ENCODE assay signal across 3 cellular contexts in the genomic region with DNA sequence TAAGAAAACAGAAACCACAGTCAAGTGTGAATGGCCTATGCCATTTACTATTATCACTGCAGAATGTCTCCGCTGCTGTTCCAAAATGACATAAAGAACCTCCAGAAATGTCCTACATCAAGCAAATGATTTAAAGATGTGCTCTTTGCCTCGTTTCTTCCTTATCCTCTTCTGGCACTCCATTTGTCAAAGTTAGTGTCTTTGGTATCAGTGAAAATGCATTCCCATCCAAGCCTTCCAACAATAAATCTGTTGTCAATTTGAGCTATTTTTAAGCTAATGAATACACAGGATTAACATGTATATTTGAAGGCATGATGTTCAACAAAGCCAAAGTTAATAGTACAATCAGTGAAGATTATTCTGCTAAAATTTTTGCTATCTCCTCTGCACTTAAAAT.
"Had no signal": no experiment of that assay in that cellular context is flagged by ENCODE, and none has a peak within 500 bp of the region (broad histone marks: within the 10 kb centered on the region; RNA-seq: fewer than 3 reads in every experiment).

No MANE protein-coding gene starts in this region.

- ATAC-seq: GM12878 had no signal

- DNase-seq: GDM1, GF-D8 had no signal

- H3K4me3 ChIP-seq: GM12878 had no signal
